ENCODE assay signal across 22 cellular contexts in the genomic region with DNA sequence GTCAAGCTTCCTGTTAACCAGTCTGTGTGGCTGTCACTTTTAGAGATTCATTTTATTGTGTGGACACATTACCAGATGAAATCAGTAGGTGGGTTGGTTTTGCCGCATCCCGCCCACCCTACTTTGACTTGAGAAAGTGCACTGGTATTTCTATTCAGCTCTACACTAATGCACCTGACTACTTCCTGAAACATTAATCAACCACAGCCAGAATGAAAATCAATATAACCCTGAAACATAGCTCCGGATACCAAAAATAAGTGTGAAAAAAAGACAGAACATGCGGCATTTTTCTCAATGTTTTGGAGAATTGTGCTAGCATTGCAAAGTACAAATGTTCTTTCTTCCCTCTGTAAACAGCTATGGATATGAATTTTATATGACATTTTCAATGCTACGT.
"Had no signal": no experiment of that assay in that cellular context is flagged by ENCODE, and none has a peak within 500 bp of the region (broad histone marks: within the 10 kb centered on the region; RNA-seq: fewer than 3 reads in every experiment).

No MANE protein-coding gene starts in this region.

- H3K4me1 ChIP-seq: colonic mucosa, gastroesophageal sphincter, heart right ventricle, right lobe of liver, upper lobe of left lung had no signal

- H3K27ac ChIP-seq: brain microvascular endothelial cell, colonic mucosa, gastroesophageal sphincter, heart right ventricle, right lobe of liver, thoracic aorta, upper lobe of left lung had no signal

- DNase-seq: activated B cell treated with CpG ODN at 0.5 μM for 24 hours; activated CD4-positive, alpha-beta memory T cell treated with anti-CD3 and anti-CD28 coated beads, Interleukin-2, amount 10 ng/mL, durations not matched to agents 7 days and 5 days; activated CD4-positive, alpha-beta T cell treated with anti-CD3 and anti-CD28 coated beads for 48 hours; activated CD8-positive, alpha-beta memory T cell treated with anti-CD3 and anti-CD28 coated beads, Interleukin-2, amount 10 ng/mL, durations not matched to agents 7 days and 5 days; activated naive CD8-positive, alpha-beta T cell treated with anti-CD3 and anti-CD28 coated beads for 36 hours; amygdala; brain microvascular endothelial cell; colonic mucosa; effector CD4-positive, alpha-beta T cell; heart right ventricle; mesendoderm; naive thymus-derived CD4-positive, alpha-beta T cell; right lobe of liver; stimulated activated CD4-positive, alpha-beta T cell treated with anti-CD3 and anti-CD28 coated beads, Interleukin-4, amount 100 ng/mL, for 24 hours; T-helper 9 cell; upper lobe of left lung had no signal

- H3K4me3 ChIP-seq: colonic mucosa, gastroesophageal sphincter, heart right ventricle, right lobe of liver, smooth muscle cell, thoracic aorta, upper lobe of left lung had no signal

- H3K36me3 ChIP-seq: brain microvascular endothelial cell, colonic mucosa, gastroesophageal sphincter, heart right ventricle, right lobe of liver, thoracic aorta, upper lobe of left lung had no signal

- H3K9me3 ChIP-seq: colonic mucosa, gastroesophageal sphincter, heart right ventricle, right lobe of liver, thoracic aorta, upper lobe of left lung had no signal

- H3K27me3 ChIP-seq: brain microvascular endothelial cell, colonic mucosa, gastroesophageal sphincter, heart right ventricle, right lobe of liver, upper lobe of left lung had no signal

- H3K4me3 Mint-ChIP-seq: activated B cell treated with CpG ODN at 0.5 μM for 24 hours; activated CD4-positive, alpha-beta memory T cell treated with anti-CD3 and anti-CD28 coated beads, Interleukin-2, amount 10 ng/mL, durations not matched to agents 7 days and 5 days; activated CD8-positive, alpha-beta memory T cell treated with anti-CD3 and anti-CD28 coated beads, Interleukin-2, amount 10 ng/mL, durations not matched to agents 7 days and 5 days; activated naive CD8-positive, alpha-beta T cell treated with anti-CD3 and anti-CD28 coated beads for 36 hours; central memory CD8-positive, alpha-beta T cell; naive thymus-derived CD4-positive, alpha-beta T cell; stimulated activated memory B cell treated with anti-CD40 and anti-IgM and Interleukin-4, amounts not matched to agents 10 μg/mL and 1 μg/mL and 100 μg/mL, for 72 hours had no signal

- H3K27ac Mint-ChIP-seq: activated B cell treated with CpG ODN at 0.5 μM for 24 hours; activated CD4-positive, alpha-beta memory T cell treated with anti-CD3 and anti-CD28 coated beads, Interleukin-2, amount 10 ng/mL, durations not matched to agents 7 days and 5 days; activated CD8-positive, alpha-beta memory T cell treated with anti-CD3 and anti-CD28 coated beads, Interleukin-2, amount 10 ng/mL, durations not matched to agents 7 days and 5 days; activated naive CD8-positive, alpha-beta T cell treated with anti-CD3 and anti-CD28 coated beads for 36 hours; naive thymus-derived CD4-positive, alpha-beta T cell; stimulated activated memory B cell treated with anti-CD40 and anti-IgM and Interleukin-4, amounts not matched to agents 10 μg/mL and 1 μg/mL and 100 μg/mL, for 72 hours had no signal

- ATAC-seq: activated CD8-positive, alpha-beta memory T cell treated with anti-CD3 and anti-CD28 coated beads, Interleukin-2, amount 10 ng/mL, durations not matched to agents 7 days and 5 days; esophagus mucosa; gastroesophageal sphincter; heart right ventricle; naive thymus-derived CD4-positive, alpha-beta T cell; right lobe of liver; stimulated activated memory B cell treated with anti-CD40 and anti-IgM and Interleukin-4, amounts not matched to agents 10 μg/mL and 1 μg/mL and 100 μg/mL, for 72 hours had no signal

- H3K9me3 Mint-ChIP-seq: activated B cell treated with CpG ODN at 0.5 μM for 24 hours; activated CD4-positive, alpha-beta memory T cell treated with anti-CD3 and anti-CD28 coated beads, Interleukin-2, amount 10 ng/mL, durations not matched to agents 7 days and 5 days; activated naive CD8-positive, alpha-beta T cell treated with anti-CD3 and anti-CD28 coated beads for 36 hours; central memory CD8-positive, alpha-beta T cell had no signal

- H3K36me3 Mint-ChIP-seq: activated CD8-positive, alpha-beta memory T cell treated with anti-CD3 and anti-CD28 coated beads, Interleukin-2, amount 10 ng/mL, durations not matched to agents 7 days and 5 days; activated naive CD8-positive, alpha-beta T cell treated with anti-CD3 and anti-CD28 coated beads for 36 hours; naive thymus-derived CD4-positive, alpha-beta T cell; stimulated activated memory B cell treated with anti-CD40 and anti-IgM and Interleukin-4, amounts not matched to agents 10 μg/mL and 1 μg/mL and 100 μg/mL, for 72 hours had no signal

- H3K27me3 Mint-ChIP-seq: activated B cell treated with CpG ODN at 0.5 μM for 24 hours; activated CD4-positive, alpha-beta memory T cell treated with anti-CD3 and anti-CD28 coated beads, Interleukin-2, amount 10 ng/mL, durations not matched to agents 7 days and 5 days; activated CD8-positive, alpha-beta memory T cell treated with anti-CD3 and anti-CD28 coated beads, Interleukin-2, amount 10 ng/mL, durations not matched to agents 7 days and 5 days; activated naive CD8-positive, alpha-beta T cell treated with anti-CD3 and anti-CD28 coated beads for 36 hours; central memory CD8-positive, alpha-beta T cell; naive thymus-derived CD4-positive, alpha-beta T cell; stimulated activated memory B cell treated with anti-CD40 and anti-IgM and Interleukin-4, amounts not matched to agents 10 μg/mL and 1 μg/mL and 100 μg/mL, for 72 hours had no signal

- H3K4me2 ChIP-seq: smooth muscle cell had no signal

- H3K4me1 Mint-ChIP-seq: activated B cell treated with CpG ODN at 0.5 μM for 24 hours; activated CD4-positive, alpha-beta memory T cell treated with anti-CD3 and anti-CD28 coated beads, Interleukin-2, amount 10 ng/mL, durations not matched to agents 7 days and 5 days; activated CD8-positive, alpha-beta memory T cell treated with anti-CD3 and anti-CD28 coated beads, Interleukin-2, amount 10 ng/mL, durations not matched to agents 7 days and 5 days; activated naive CD8-positive, alpha-beta T cell treated with anti-CD3 and anti-CD28 coated beads for 36 hours; central memory CD8-positive, alpha-beta T cell; naive thymus-derived CD4-positive, alpha-beta T cell; stimulated activated memory B cell treated with anti-CD40 and anti-IgM and Interleukin-4, amounts not matched to agents 10 μg/mL and 1 μg/mL and 100 μg/mL, for 72 hours had no signal
